15 cellular contexts compared by ENCODE assay signal in genomic region chr2:23698733-23699391, GRCh38.
DNase-seq lines count a peak whose midpoint lies in the region; ATAC-seq and TF ChIP-seq lines count a peak whose summit lies in the region.
"Had no signal": no experiment of that assay in that cellular context is flagged by ENCODE, and none has a peak within 500 bp of the region (broad histone marks: within the 10 kb centered on the region; RNA-seq: fewer than 3 reads in every experiment).

No MANE protein-coding gene starts in this region.

- H3F3A ChIP-seq in GM23338 (replicated peaks; ENCODE audit: low read depth) (no peaks in the 10 kb centered on the region), neural cell (ENCODE audit: insufficient read depth, low read length, poor library complexity, severe bottlenecking) (no peaks in the 10 kb centered on the region)

- no peak overlapping the region for H3K4me3 Mint-ChIP-seq in GM23338
- H3K4me3 Mint-ChIP-seq: stimulated activated naive CD8-positive, alpha-beta T cell treated with anti-CD3 and anti-CD28 coated beads, Interleukin-15, Interleukin-2, amounts not matched to agents 100 ng/mL and 50 ng/mL, for 24 hours had no signal

- H3K4me3 ChIP-seq in GM23338 (no peak overlapping the region), neural cell (ENCODE audit: low read length) (peak overlapping the region; percentile 49)
- H3K4me3 ChIP-seq: body of pancreas had no signal

- H3K9me3 Mint-ChIP-seq in GM23338, result peaks cover 3% of the 10 kb centered on the region; the same call in 1 of the 3 replicates
- H3K9me3 Mint-ChIP-seq: stimulated activated naive CD8-positive, alpha-beta T cell treated with anti-CD3 and anti-CD28 coated beads, Interleukin-15, Interleukin-2, amounts not matched to agents 100 ng/mL and 50 ng/mL, for 24 hours had no signal

- peak; percentile 56 for TF ChIP-seq RAD21 in neural cell (conservative IDR thresholded peaks at IDR 0.05)

- peak; percentile 84 for TF ChIP-seq EP300 in neural cell (conservative IDR thresholded peaks at IDR 0.05; ENCODE audit: poor library complexity, severe bottlenecking)

- H3K27me3 Mint-ChIP-seq in GM23338 (ENCODE audit: insufficient read depth, low read depth, poor library complexity), result peaks cover 15% of the 10 kb centered on the region
- H3K27me3 Mint-ChIP-seq: stimulated activated naive CD8-positive, alpha-beta T cell treated with anti-CD3 and anti-CD28 coated beads, Interleukin-15, Interleukin-2, amounts not matched to agents 100 ng/mL and 50 ng/mL, for 24 hours had no signal

- no peak overlapping the region for H2AFZ ChIP-seq in GM23338
- H2AFZ ChIP-seq in neural cell (ENCODE audit: low read depth, low read length), result no peak overlapping the region

- H3K36me3 ChIP-seq in GM23338 (ENCODE audit: insufficient read depth) (no peaks in the 10 kb centered on the region), neural cell (ENCODE audit: insufficient read depth, low read length) (peaks cover 41% of the 10 kb centered on the region)

- H3K79me2 ChIP-seq in GM23338 (replicated peaks; ENCODE audit: insufficient read depth) (no peaks in the 10 kb centered on the region), neural cell (replicated peaks; ENCODE audit: insufficient read depth, low read length) (no peaks in the 10 kb centered on the region)

- no peaks in the 10 kb centered on the region for H3K4me1 ChIP-seq in GM23338 (ENCODE audit: insufficient read depth)
- H3K4me1 ChIP-seq: body of pancreas had no signal

- H3K27ac Mint-ChIP-seq in GM23338, result no peak overlapping the region
- H3K27ac Mint-ChIP-seq: stimulated activated naive CD8-positive, alpha-beta T cell treated with anti-CD3 and anti-CD28 coated beads, Interleukin-15, Interleukin-2, amounts not matched to agents 100 ng/mL and 50 ng/mL, for 24 hours had no signal

- H3K27me3 ChIP-seq in GM23338 (ENCODE audit: insufficient read depth) (no peaks in the 10 kb centered on the region), neural cell (ENCODE audit: insufficient read depth, low read depth, low read length) (no peaks in the 10 kb centered on the region)
- H3K27me3 ChIP-seq: body of pancreas had no signal

- no peaks in the 10 kb centered on the region for H3K9me3 ChIP-seq in neural cell (ENCODE audit: low read length)
- H3K9me3 ChIP-seq: body of pancreas had no signal

- no peaks in the 10 kb centered on the region for H4K20me1 ChIP-seq in GM23338 (replicated peaks; ENCODE audit: insufficient read depth)
- H4K20me1 ChIP-seq in neural cell (ENCODE audit: insufficient read depth), result no peaks in the 10 kb centered on the region

- H3K9me2 ChIP-seq in GM23338 (ENCODE audit: insufficient read depth) (peaks cover 3% of the 10 kb centered on the region; the same call in 1 of the 2 replicates), neural cell (ENCODE audit: insufficient read depth, low read length) (no peaks in the 10 kb centered on the region)

- TF ChIP-seq CTCF in GM23338 (conservative IDR thresholded peaks at IDR 0.05; ENCODE audit: low read depth in 2 of 2) (no peak), neural cell (IDR thresholded peaks at IDR 0.05; ENCODE audit: poor library complexity, severe bottlenecking) (peak; percentile 41)

- peaks cover 24% of the 10 kb centered on the region for H3K36me3 Mint-ChIP-seq in GM23338 (ENCODE audit: low read depth)

- peak overlapping the region; percentile 47 for H3K9ac ChIP-seq in neural cell (ENCODE audit: low read length)

- peak; percentile 20; the same call in 2 of the 3 replicates for ATAC-seq in GM23338
- no peak for ATAC-seq in stimulated activated naive CD8-positive, alpha-beta T cell treated with anti-CD3 and anti-CD28 coated beads, Interleukin-15, Interleukin-2, amounts not matched to agents 100 U/mL and 50 U/mL, for 24 hours
- ATAC-seq: body of pancreas had no signal

- DNase-seq in GM23338 (ENCODE audit: low spot score) (peak; percentile 52), NCI-H526 treated with DMSO at 0.1 percent for 48 hours (lab: John Stamatoyannopoulos, UW) (peak; percentile 68), dermis blood vessel endothelial cell (peak; percentile 77), GF-D8 (lab: John Stamatoyannopoulos, UW) (no peak), T-helper 1 cell (no peak), midbrain (lab: John Stamatoyannopoulos, UW) (no peak)
- no peak for DNase-seq in stimulated activated naive CD8-positive, alpha-beta T cell treated with anti-CD3 and anti-CD28 coated beads, Interleukin-15, Interleukin-2, amounts not matched to agents 100 U/mL and 50 U/mL, for 24 hours
- DNase-seq: activated CD4-positive, alpha-beta T cell treated with anti-CD3 and anti-CD28 coated beads for 48 hours; body of pancreas; DMS53; KBM-7; NCI-H1930; right cardiac atrium had no signal

- H3K4me1 Mint-ChIP-seq in GM23338, result peaks cover 17% of the 10 kb centered on the region

- H3K27ac ChIP-seq in GM23338 (ENCODE audit: low read depth), result no peak overlapping the region
- peak overlapping the region; percentile 85 for H3K27ac ChIP-seq in neural cell (ENCODE audit: low read length)
- H3K27ac ChIP-seq: body of pancreas had no signal

- no peak overlapping the region for H3K4me2 ChIP-seq in GM23338
- H3K4me2 ChIP-seq in neural cell (ENCODE audit: low read length), result no peak overlapping the region

TF ChIP-seq in GM23338, 12 proteins besides CTCF, POLR2A, EP300 and RAD21 (continues in another document):
- TF ChIP-seq POLR2AphosphoS5 (IDR thresholded peaks at IDR 0.05; ENCODE audit: low read depth) (no peak), ETS1 (IDR thresholded peaks at IDR 0.05) (no peak), NANOG (IDR thresholded peaks at IDR 0.05; ENCODE audit: borderline replicate concordance) (no peak), STAT1 (IDR thresholded peaks at IDR 0.05; ENCODE audit: unreplicated experiment) (no peak), ZNF114 (CRISPR knock-in tag; IDR thresholded peaks at IDR 0.05) (no peak)

TF ChIP-seq in neural cell, 6 proteins besides CTCF, POLR2A, EP300 and RAD21:
- TF ChIP-seq, protein P1, sequence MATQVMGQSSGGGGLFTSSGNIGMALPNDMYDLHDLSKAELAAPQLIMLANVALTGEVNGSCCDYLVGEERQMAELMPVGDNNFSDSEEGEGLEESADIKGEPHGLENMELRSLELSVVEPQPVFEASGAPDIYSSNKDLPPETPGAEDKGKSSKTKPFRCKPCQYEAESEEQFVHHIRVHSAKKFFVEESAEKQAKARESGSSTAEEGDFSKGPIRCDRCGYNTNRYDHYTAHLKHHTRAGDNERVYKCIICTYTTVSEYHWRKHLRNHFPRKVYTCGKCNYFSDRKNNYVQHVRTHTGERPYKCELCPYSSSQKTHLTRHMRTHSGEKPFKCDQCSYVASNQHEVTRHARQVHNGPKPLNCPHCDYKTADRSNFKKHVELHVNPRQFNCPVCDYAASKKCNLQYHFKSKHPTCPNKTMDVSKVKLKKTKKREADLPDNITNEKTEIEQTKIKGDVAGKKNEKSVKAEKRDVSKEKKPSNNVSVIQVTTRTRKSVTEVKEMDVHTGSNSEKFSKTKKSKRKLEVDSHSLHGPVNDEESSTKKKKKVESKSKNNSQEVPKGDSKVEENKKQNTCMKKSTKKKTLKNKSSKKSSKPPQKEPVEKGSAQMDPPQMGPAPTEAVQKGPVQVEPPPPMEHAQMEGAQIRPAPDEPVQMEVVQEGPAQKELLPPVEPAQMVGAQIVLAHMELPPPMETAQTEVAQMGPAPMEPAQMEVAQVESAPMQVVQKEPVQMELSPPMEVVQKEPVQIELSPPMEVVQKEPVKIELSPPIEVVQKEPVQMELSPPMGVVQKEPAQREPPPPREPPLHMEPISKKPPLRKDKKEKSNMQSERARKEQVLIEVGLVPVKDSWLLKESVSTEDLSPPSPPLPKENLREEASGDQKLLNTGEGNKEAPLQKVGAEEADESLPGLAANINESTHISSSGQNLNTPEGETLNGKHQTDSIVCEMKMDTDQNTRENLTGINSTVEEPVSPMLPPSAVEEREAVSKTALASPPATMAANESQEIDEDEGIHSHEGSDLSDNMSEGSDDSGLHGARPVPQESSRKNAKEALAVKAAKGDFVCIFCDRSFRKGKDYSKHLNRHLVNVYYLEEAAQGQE (IDR thresholded peaks at IDR 0.05; ENCODE audit: borderline replicate concordance), result peak; percentile 81
- TF ChIP-seq EZH2 (IDR thresholded peaks at IDR 0.05; ENCODE audit: borderline replicate concordance, insufficient read depth, low read length, poor library complexity, severe bottlenecking) (no peak), POLR2AphosphoS5 (IDR thresholded peaks at IDR 0.05) (peak; percentile 54), SMC3 (conservative IDR thresholded peaks at IDR 0.05; ENCODE audit: poor library complexity) (no peak), TAF1 (IDR thresholded peaks at IDR 0.05; ENCODE audit: low read depth) (no peak), MXI1 (conservative IDR thresholded peaks at IDR 0.05; ENCODE audit: poor library complexity, severe bottlenecking) (no peak)

Comparison
In these comparisons a context has a peak if more than half of its experiments do, and no peak if none do; other contexts are left out.
1. DNase-seq: peak in GM23338 (single experiment), NCI-H526 treated with DMSO at 0.1 percent for 48 hours (single experiment) and dermis blood vessel endothelial cell (single experiment); none in stimulated activated naive CD8-positive, alpha-beta T cell treated with anti-CD3 and anti-CD28 coated beads, Interleukin-15, Interleukin-2, amounts not matched to agents 100 U/mL and 50 U/mL, for 24 hours (single experiment), GF-D8 (single experiment), T-helper 1 cell (0 of 5) and midbrain (single experiment).